In the genomic region with DNA sequence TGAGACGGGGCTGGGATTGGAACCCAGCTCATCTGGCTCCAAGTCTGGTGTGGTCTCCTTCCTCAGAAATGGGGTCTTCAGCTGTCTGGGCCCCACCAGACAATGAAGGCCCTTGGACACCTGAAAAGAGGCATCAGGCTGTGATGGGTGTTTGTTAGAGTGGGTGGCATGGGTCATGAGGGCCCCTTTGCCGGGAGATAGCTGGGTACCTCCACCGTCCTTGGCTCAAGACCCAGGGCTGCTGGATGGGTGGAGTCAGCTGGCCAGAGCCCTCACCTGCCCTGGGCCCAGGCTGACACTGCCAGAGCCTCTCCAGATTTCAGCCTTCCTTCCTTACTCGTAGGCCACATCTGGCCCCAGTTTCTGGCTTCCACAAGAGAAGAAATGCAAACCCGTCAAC, we compare ENCODE assay signal across 22 cellular contexts. TPM values are rescaled to one million over a fixed set of nuclear protein-coding genes. Genes with fewer than 3 reads are reported as not detected.
DNase-seq lines count a peak whose midpoint lies in the region; ATAC-seq, FAIRE-seq and TF ChIP-seq lines count a peak whose summit lies in the region.
"Had no signal": no experiment of that assay in that cellular context is flagged by ENCODE, and none has a peak within 500 bp of the region (broad histone marks: within the 10 kb centered on the region; RNA-seq: fewer than 3 reads in every experiment).

No MANE protein-coding gene starts in this region.

- no peaks in the 10 kb centered on the region for H3K27me3 ChIP-seq in HUES48 (ENCODE audit: control insufficient read depth, insufficient read depth, low read length)
- no peaks in the 10 kb centered on the region; a peak in 2 of 7 replicates for H3K27me3 ChIP-seq in H1 (replicated peaks in 1 of 4; ENCODE audit: control insufficient read depth in 3 of 4, extremely low read depth in 1 of 4, insufficient read depth in 3 of 4, low read length in 3 of 4)
- H3K27me3 ChIP-seq in muscle layer of duodenum (ENCODE audit: low read depth, low read length), result no peaks in the 10 kb centered on the region
- H3K27me3 ChIP-seq in testis, result no peaks in the 10 kb centered on the region

- DNase-seq in H1 (ENCODE audit: low read depth in 1 of 2, low spot score in 2 of 2) (peak in 1 of 2 experiments; percentile 37), testis (peak; percentile 2), MV-4-11 (lab: John Stamatoyannopoulos, UW) (no peak), pons (ENCODE audit: low spot score) (no peak)
- no peak for DNase-seq in activated naive CD4-positive, alpha-beta T cell treated with Interleukin-2 at 50 U/mL for 16 hours
- DNase-seq: DMS 273 treated with DMSO at 0.1 percent for 48 hours, GF-D8, GOT3, HFFc6, Kasumi-1, MM.1S, NCI-H1105, NCI-H1930, NCI-H446 treated with DMSO at 0.1 percent for 48 hours had no signal

- no peak overlapping the region for H2AFZ ChIP-seq in H1 (ENCODE audit: low read length)

- no peak for TF ChIP-seq RAD21 in H1 (IDR thresholded peaks at IDR 0.05 in 1 of 2, conservative IDR thresholded peaks at IDR 0.05 in 1 of 2; ENCODE audit: low read depth in 2 of 2, low read length in 2 of 2)

- no peaks in the 10 kb centered on the region; the same call in 1 of the 2 replicates for H3K23me2 ChIP-seq in H1 (ENCODE audit: low read depth, low read length)

- no peaks in the 10 kb centered on the region for H3K79me2 ChIP-seq in H1 (ENCODE audit: control insufficient read depth in 1 of 2, insufficient read depth in 2 of 2, low read length in 2 of 2)

- no peak overlapping the region for H3K23ac ChIP-seq in H1 (ENCODE audit: insufficient read length)

- H3K79me1 ChIP-seq in H1 (ENCODE audit: low read depth, low read length), result no peaks in the 10 kb centered on the region

- H3K4me2 ChIP-seq in H1 (ENCODE audit: insufficient read depth in 1 of 2, low read depth in 2 of 2, low read length in 2 of 2), result peak overlapping the region in 1 of 2 experiments; percentile 52; a peak in 1 of 4 replicates

- H3K27ac ChIP-seq in HUES48 (ENCODE audit: low read depth, low read length) (peak overlapping the region; percentile 84), H1 (ENCODE audit: low read depth, low read length) (no peak overlapping the region), muscle layer of duodenum (ENCODE audit: low read length) (peak overlapping the region; percentile 39), testis (no peak overlapping the region)
- H3K27ac ChIP-seq: C4-2B, RWPE1 had no signal

- intact Hi-C loops in testis (cut with DNase I; ENCODE audit: low total_unique reads), result no loop called here

- no peak overlapping the region for H3K14ac ChIP-seq in H1 (ENCODE audit: insufficient read length)

- CTCF ChIA-PET in H1 (lab: Charles Lee; ENCODE audit: partially characterized antibody), result interaction anchor here (0.9 to 3.5 kb wide), 8 partner anchors 7 to 179 kb away, joined by 3 to 22 read pairs (median 4); a partner anchor contains a TSS

- no peak overlapping the region for H3K56ac ChIP-seq in H1 (replicated peaks; ENCODE audit: insufficient read length, low read depth, low read length)

- H4K91ac ChIP-seq in H1 (replicated peaks; ENCODE audit: insufficient read length, low read length), result no peak overlapping the region

- H4K20me1 ChIP-seq in H1 (replicated peaks in 1 of 2; ENCODE audit: control insufficient read depth in 1 of 2, insufficient read depth in 2 of 2, low read length in 2 of 2), result no peaks in the 10 kb centered on the region

- H3K9me3 ChIP-seq in HUES48 (ENCODE audit: control insufficient read depth, insufficient read depth, low read length) (no peaks in the 10 kb centered on the region), H1 (ENCODE audit: insufficient read depth in 2 of 2, low read depth in 1 of 2, low read length in 1 of 2) (no peaks in the 10 kb centered on the region), muscle layer of duodenum (ENCODE audit: control insufficient read depth in 1 of 2, low read length in 2 of 2) (no peaks in the 10 kb centered on the region), testis (no peaks in the 10 kb centered on the region)

- TF ChIP-seq POLR2A in H1 (IDR thresholded peaks at IDR 0.05; ENCODE audit: control extremely low read depth in 1 of 2, low read depth in 2 of 2, low read length in 2 of 2), result no peak
- no peak for TF ChIP-seq POLR2A in testis (IDR thresholded peaks at IDR 0.05)

- no peak overlapping the region for H4K5ac ChIP-seq in H1 (ENCODE audit: insufficient read length, low read depth, low read length)

- 0 out of 2 replicates have a peak overlapping the region, but pooled peaks have one; percentile 32 for H2BK20ac ChIP-seq in H1 (ENCODE audit: low read length)

- H3K18ac ChIP-seq in H1 (ENCODE audit: extremely low read depth, low read length), result peak overlapping the region; percentile 75

- TF ChIP-seq CTCF in H1 (IDR thresholded peaks at IDR 0.05; ENCODE audit: control extremely low read depth in 1 of 3, insufficient read depth in 1 of 3, low read depth in 1 of 3, low read length in 3 of 3) (no peak), testis (IDR thresholded peaks at IDR 0.05) (no peak)

- H2AK5ac ChIP-seq in H1 (ENCODE audit: low read depth, low read length), result no peak overlapping the region

- H2BK120ac ChIP-seq in H1 (replicated peaks; ENCODE audit: low read depth, low read length), result no peak overlapping the region

- H3K4me3 ChIP-seq in HUES48 (ENCODE audit: low read depth, low read length) (no peak overlapping the region), H1 (ENCODE audit: extremely low read depth in 1 of 4, insufficient read depth in 2 of 4, low read depth in 3 of 4, low read length in 4 of 4) (no peak overlapping the region; a peak in 1 of 8 replicates), muscle layer of duodenum (ENCODE audit: low read depth in 1 of 2, low read length in 2 of 2) (no peak overlapping the region), testis (no peak overlapping the region)

- WGBS in H1 (ENCODE audit: extremely low coverage in 1 of 2, insufficient coverage in 1 of 2, insufficient read length in 1 of 2, insufficient replicate concordance in 2 of 2, low coverage in 1 of 2, low lambda C conversion rate in 2 of 2, missing lambda C conversion rate in 1 of 2), 2 experiments, result 93% methylated on average over 5 of the region's 5 CpGs; no CpG with 5 or more reads in 1 of the 2 experiments
- 95 to 100% methylated on average over 3 to 5 of the region's 5 CpGs for WGBS in testis, 2 donors

- no peak for TF ChIP-seq EP300 in H1 (IDR thresholded peaks at IDR 0.05; ENCODE audit: borderline replicate concordance in 1 of 2, low read depth in 2 of 2, low read length in 2 of 2)

- H2BK15ac ChIP-seq in H1 (ENCODE audit: low read length), result 0 out of 2 replicates have a peak overlapping the region, but pooled peaks have one; percentile 92

- no peak for FAIRE-seq in H1 (lab: Jason Lieb, UNC)
- FAIRE-seq: GM12891 had no signal

- no peak overlapping the region; the same call in 1 of the 2 replicates for H2BK5ac ChIP-seq in H1 (ENCODE audit: low read depth, low read length)

- no peak overlapping the region for H4K8ac ChIP-seq in H1 (ENCODE audit: extremely low read depth, insufficient read depth, low read length)

- ATAC-seq in HG02588 (IDR thresholded peaks at IDR 0.05; ENCODE audit: unreplicated experiment), result no peak

- H3K4ac ChIP-seq in H1 (replicated peaks; ENCODE audit: insufficient read length, low read depth, low read length), result no peak overlapping the region

- H2BK12ac ChIP-seq in H1 (ENCODE audit: low read depth, low read length), result peak overlapping the region; percentile 72; the same call in 1 of the 2 replicates

- H3K9ac ChIP-seq in HUES48 (ENCODE audit: low read depth, low read length), result no peak overlapping the region
- no peak overlapping the region for H3K9ac ChIP-seq in H1 (replicated peaks in 1 of 4; ENCODE audit: extremely low read depth in 1 of 4, low read depth in 3 of 4, low read length in 3 of 4)

- H3K36me3 ChIP-seq in HUES48 (ENCODE audit: control insufficient read depth, insufficient read depth, low read length) (no peaks in the 10 kb centered on the region), H1 (ENCODE audit: control insufficient read depth in 2 of 4, insufficient read depth in 4 of 4, low read length in 3 of 4) (no peaks in the 10 kb centered on the region), muscle layer of duodenum (ENCODE audit: control insufficient read depth in 1 of 2, insufficient read depth in 2 of 2, low read length in 2 of 2) (no peaks in the 10 kb centered on the region), testis (ENCODE audit: low read depth, missing control alignments) (no peaks in the 10 kb centered on the region)

- peaks cover 27% of the 10 kb centered on the region for H3K4me1 ChIP-seq in HUES48 (ENCODE audit: control insufficient read depth, insufficient read depth, low read length)
- peaks cover 4 to 30% (median 18%) of the 10 kb centered on the region in 4 experiments for H3K4me1 ChIP-seq in H1 (replicated peaks in 1 of 4; ENCODE audit: control insufficient read depth in 3 of 4, insufficient read depth in 4 of 4, low read length in 3 of 4)
- no peaks in the 10 kb centered on the region for H3K4me1 ChIP-seq in muscle layer of duodenum (ENCODE audit: control insufficient read depth in 1 of 2, insufficient read depth in 2 of 2, low read length in 2 of 2)
- H3K4me1 ChIP-seq in testis, result no peaks in the 10 kb centered on the region

- POLR2A ChIA-PET in H1 (lab: Charles Lee; ENCODE audit: partially characterized antibody), result interaction anchor here (1.2 kb wide), 1 partner anchor 13 kb away, joined by 3 read pairs; no protein-coding TSS in a partner anchor

RNA-seq across cellular contexts. Expression of a gene that starts 13.4 kb away (rescaled TPM):
- total RNA-seq in H1 (2021; fragmentation: NEBNext Ultra II Directional; extraction: Animal tissue kit (Norgen Biotek cat#: 25700)), result 1.1 and 1.6 TPM in 2 replicates
- polyA plus RNA-seq in H1 (2011; rRNA removed), result 1.00 and 1.7 TPM in 2 replicates
- polyA plus RNA-seq in H1 (2011; cell fraction: cytosol; rRNA removed), result 1.4 TPM
- 2.3 TPM for polyA plus RNA-seq in H1 (2011; cell fraction: nucleus; rRNA removed)
- 0.83 to 0.94 TPM (median 0.94 TPM) in 4 replicates for polyA plus RNA-seq in H1 (2012, experiment 1 of 2)
- 0.43 TPM for polyA plus RNA-seq in H1 (2012, experiment 2 of 2)
- 0.83 TPM for polyA plus RNA-seq in H1 (2013, experiment 1 of 2)
- polyA plus RNA-seq in H1 (2013, experiment 2 of 2), result 0.70 TPM
- 0.49 and 0.79 TPM in 2 replicates for polyA minus RNA-seq in H1 (2011; rRNA and poly(A)+ RNA removed)
- polyA minus RNA-seq in H1 (2011; cell fraction: cytosol; rRNA and poly(A)+ RNA removed), result 0.66 TPM
- 0.80 TPM for polyA minus RNA-seq in H1 (2011; cell fraction: nucleus; rRNA and poly(A)+ RNA removed)
- total RNA-seq in testis, result 1 to 10 TPM in 1 of 2 donors, under 1 TPM in 1; 0.94 to 2.4 TPM
- polyA plus RNA-seq in testis (ENCODE audit: insufficient read depth, low read depth, low replicate concordance), result 1.7 TPM
- total RNA-seq: Daoy, HFFc6, HT1080 had no signal

RNA-seq across cellular contexts. Expression of a gene that starts 50.2 kb away (rescaled TPM):
- 10.0 and 10.4 TPM in 2 replicates for total RNA-seq in H1 (2021; fragmentation: NEBNext Ultra II Directional; extraction: Animal tissue kit (Norgen Biotek cat#: 25700))
- polyA plus RNA-seq in H1 (2011; rRNA removed), result 8.9 and 11.8 TPM in 2 replicates
- polyA plus RNA-seq in H1 (2011; cell fraction: cytosol; rRNA removed), result 8.8 TPM
- 7.3 TPM for polyA plus RNA-seq in H1 (2011; cell fraction: nucleus; rRNA removed)
- 9.4 to 12.3 TPM (median 11.0 TPM) in 4 replicates for polyA plus RNA-seq in H1 (2012, experiment 1 of 2)
- 14.0 TPM for polyA plus RNA-seq in H1 (2012, experiment 2 of 2)
- 6.6 TPM for polyA plus RNA-seq in H1 (2013, experiment 1 of 2)
- polyA plus RNA-seq in H1 (2013, experiment 2 of 2), result 6.2 TPM
- 13.0 and 15.7 TPM in 2 replicates for polyA minus RNA-seq in H1 (2011; rRNA and poly(A)+ RNA removed)
- 7.8 TPM for polyA minus RNA-seq in H1 (2011; cell fraction: cytosol; rRNA and poly(A)+ RNA removed)
- 7.3 TPM for polyA minus RNA-seq in H1 (2011; cell fraction: nucleus; rRNA and poly(A)+ RNA removed)
- 10 to 100 TPM; 12.8 to 16.5 TPM for total RNA-seq in testis
- 13.9 TPM for polyA plus RNA-seq in testis (ENCODE audit: insufficient read depth, low read depth, low replicate concordance)

Comparison
In these comparisons a context has a peak if more than half of its experiments do, and no peak if none do; other contexts are left out.
1. H3K27ac ChIP-seq: peak in HUES48 (single experiment) and muscle layer of duodenum (single experiment); none in H1 (single experiment) and testis (0 of 2).